ENCODE assay signal across 8 cellular contexts in genomic region chr19:50476224-50476942, GRCh38. TPM values are rescaled to one million over a fixed set of nuclear protein-coding genes. Genes with fewer than 3 reads are reported as not detected.
DNase-seq lines count a peak whose midpoint lies in the region; ATAC-seq, FAIRE-seq and TF ChIP-seq lines count a peak whose summit lies in the region.

Gene EMC10 (plus strand): TSS chr19:50476507. CDS start chr19:50476545, 38 bp downstream.
Gene GARIN5A (minus strand): TSS chr19:50476848. CDS start chr19:50476388, 460 bp downstream.

- H3K9me2 ChIP-seq in hepatocyte (replicated peaks; ENCODE audit: insufficient read depth): no peaks in the 10 kb centered on the region

- H3K4me3 ChIP-seq in astrocyte (ENCODE audit: insufficient read depth, low read depth, low read length): peak within 1 kb of the TSS; percentile 98
- H3K4me3 ChIP-seq in hepatocyte: peak within 1 kb of the TSS; percentile 79
- H3K4me3 ChIP-seq in aorta (ENCODE audit: low read length in 2 of 2): peak within 1 kb of the TSS; percentile 62 to 78

- peak; percentile 88 for ATAC-seq in HG02642 (IDR thresholded peaks at IDR 0.05; ENCODE audit: poor library complexity, unreplicated experiment)
- ATAC-seq in T-helper 17 cell: peak; percentile 94
- ATAC-seq in aorta (ENCODE audit: low FRiP score): peak; percentile 95

- 3% methylated on average over 57 of the region's 60 CpGs for WGBS in hepatocyte (ENCODE audit: low lambda C conversion rate, missing lambda C conversion rate)
- 1% methylated on average over 48 to 60 of the region's 60 CpGs for WGBS in aorta, 2 donors

- H3K9me3 ChIP-seq in T-helper 17 cell (ENCODE audit: control insufficient read depth, low read length, poor library complexity, severe bottlenecking) (no peaks in the 10 kb centered on the region), astrocyte (ENCODE audit: insufficient read depth, low read depth, low read length) (no peaks in the 10 kb centered on the region), hepatocyte (ENCODE audit: low read depth) (no peaks in the 10 kb centered on the region), aorta (ENCODE audit: control insufficient read depth, low read length) (no peaks in the 10 kb centered on the region)

- H3K27me3 ChIP-seq in astrocyte (ENCODE audit: insufficient read depth, low read length): no peaks in the 10 kb centered on the region
- no peaks in the 10 kb centered on the region for H3K27me3 ChIP-seq in hepatocyte
- H3K27me3 ChIP-seq in aorta (ENCODE audit: control insufficient read depth in 1 of 2, insufficient read depth in 2 of 2, low read length in 1 of 2): no peaks in the 10 kb centered on the region

- H3K4me1 ChIP-seq in astrocyte (ENCODE audit: insufficient read depth, low read length) (peaks cover 5% of the 10 kb centered on the region), hepatocyte (ENCODE audit: insufficient read depth) (peaks cover 6% of the 10 kb centered on the region), aorta (ENCODE audit: control insufficient read depth in 1 of 2, insufficient read depth in 2 of 2, low read length in 2 of 2) (no peaks in the 10 kb centered on the region)

- DNase-seq in NCI-H1436 treated with DMSO at 0.1 percent for 48 hours (lab: John Stamatoyannopoulos, UW) (peak; percentile 64), T-helper 17 cell (peak; percentile 88 to 93 (median 90)), astrocyte (ENCODE audit: low read depth) (peak; percentile 82), hepatocyte (ENCODE audit: low spot score) (peak; percentile 97), renal cortical epithelial cell (ENCODE audit: low read depth) (peak; percentile 74), aorta (peak; percentile 93 to 96)

- intact Hi-C loops in aorta (cut with DNase I): loop anchor here in 1 of 2 donors (2.0 kb wide), 1 partner anchor 36 kb away; the partner anchor contains the start of gene ASPDH

- H3K36me3 Mint-ChIP-seq in T-helper 17 cell (ENCODE audit: low read depth): peaks cover 3% of the 10 kb centered on the region
- H3K36me3 Mint-ChIP-seq in astrocyte (ENCODE audit: low read depth, unreplicated experiment): no peaks in the 10 kb centered on the region

- H3K4me3 Mint-ChIP-seq in T-helper 17 cell (peak within 1 kb of the TSS; percentile 98), astrocyte (ENCODE audit: unreplicated experiment) (no peak within 1 kb of the TSS)

- H3K27me3 Mint-ChIP-seq in T-helper 17 cell (no peaks in the 10 kb centered on the region), astrocyte (ENCODE audit: low read depth, unreplicated experiment) (no peaks in the 10 kb centered on the region)

- H3K79me2 ChIP-seq in astrocyte (ENCODE audit: insufficient read depth, low read length) (peaks cover 25% of the 10 kb centered on the region), hepatocyte (peaks cover 22% of the 10 kb centered on the region)

- peaks cover 20% of the 10 kb centered on the region for H4K20me1 ChIP-seq in astrocyte (ENCODE audit: insufficient read depth, low read length)
- H4K20me1 ChIP-seq in hepatocyte (ENCODE audit: insufficient read depth, poor library complexity, severe bottlenecking): peaks cover 34% of the 10 kb centered on the region

- H3K9ac ChIP-seq in astrocyte (ENCODE audit: low read length): peak within 1 kb of the TSS; percentile 97

- H3K27ac ChIP-seq in astrocyte (ENCODE audit: low read depth, low read length): peak within 1 kb of the TSS; percentile 70
- H3K27ac ChIP-seq in hepatocyte: peak within 1 kb of the TSS; percentile 94
- no peak within 1 kb of the TSS for H3K27ac ChIP-seq in aorta (ENCODE audit: low read depth in 1 of 2, low read length in 2 of 2)

- no peak for FAIRE-seq in astrocyte (lab: Jason Lieb, UNC)

- no peak for TF ChIP-seq CTCF in astrocyte (IDR thresholded peaks at IDR 0.05; ENCODE audit: insufficient read depth, low read depth, low read length)
- no peak for TF ChIP-seq CTCF in hepatocyte (IDR thresholded peaks at IDR 0.05; ENCODE audit: poor library complexity)

- H3K9me3 Mint-ChIP-seq in astrocyte (ENCODE audit: unreplicated experiment): peaks cover 27% of the 10 kb centered on the region

- no peaks in the 10 kb centered on the region for H3K36me3 ChIP-seq in astrocyte (ENCODE audit: insufficient read depth, low read length)
- no peaks in the 10 kb centered on the region for H3K36me3 ChIP-seq in hepatocyte (replicated peaks; ENCODE audit: insufficient read depth, low read depth)
- peaks cover 0 to 4% of the 10 kb centered on the region in 2 donors for H3K36me3 ChIP-seq in aorta (ENCODE audit: control insufficient read depth in 1 of 2, insufficient read depth in 2 of 2, low read length in 1 of 2)

- TF ChIP-seq POLR2A in GM10847 (IDR thresholded peaks at IDR 0.05; ENCODE audit: extremely low read depth, insufficient read length): peak; percentile 97

- peak within 1 kb of the TSS; percentile 98 for H3K4me2 ChIP-seq in astrocyte (ENCODE audit: low read length)
- H3K4me2 ChIP-seq in hepatocyte: peak within 1 kb of the TSS; percentile 74

- H2AFZ ChIP-seq in astrocyte (ENCODE audit: low read depth, low read length) (peak within 1 kb of the TSS; percentile 99), hepatocyte (peak within 1 kb of the TSS; percentile 87)

- H3K4me1 Mint-ChIP-seq in T-helper 17 cell: peaks cover 26% of the 10 kb centered on the region
- no peaks in the 10 kb centered on the region for H3K4me1 Mint-ChIP-seq in astrocyte (ENCODE audit: low read depth, unreplicated experiment)

- H3K27ac Mint-ChIP-seq in T-helper 17 cell (peak within 1 kb of the TSS; percentile 93), astrocyte (ENCODE audit: unreplicated experiment) (no peak within 1 kb of the TSS)

RNA-seq across cellular contexts. Expression of gene EMC10, which starts in this region (rescaled TPM):
- total RNA-seq in T-helper 17 cell (10 to 100 TPM; 76.6 to 78.5 TPM), astrocyte (not detected in 2 replicates), hepatocyte (147 and 160 TPM in 2 replicates), renal cortical epithelial cell (58.3 and 78.7 TPM in 2 replicates), aorta (10 to 100 TPM; 79.6 to 86.5 TPM)
- polyA plus RNA-seq in hepatocyte (31.3 and 35.6 TPM in 2 replicates), aorta (100 to 1,000 TPM in 1 of 2 donors, 10 to 100 TPM in 1; 65.2 to 111 TPM)

RNA-seq across cellular contexts. Expression of gene GARIN5A, which starts in this region (rescaled TPM):
- total RNA-seq in T-helper 17 cell (under 1 TPM in 1 of 2 donors, not detected in 1; 0.22 TPM), astrocyte (not detected in 2 replicates), hepatocyte (2.7 and 5.0 TPM in 2 replicates), renal cortical epithelial cell (0.52 and 0.89 TPM in 2 replicates), aorta (not detected)
- polyA plus RNA-seq in hepatocyte (10.4 and 11.5 TPM in 2 replicates), aorta (not detected)

Comparison
In these comparisons a context has a peak if more than half of its experiments do, and no peak if none do; other contexts are left out.
1. RNA of gene EMC10 (total RNA-seq): 147 to 160 TPM in hepatocyte, 79.6 to 86.5 TPM in aorta, 76.6 to 78.5 TPM in T-helper 17 cell and 58.3 to 78.7 TPM in renal cortical epithelial cell; not detected in astrocyte; every median in the first group is over 10 times any median in the second.
2. RNA of gene GARIN5A (polyA plus RNA-seq): 10.4 to 11.5 TPM in hepatocyte; not detected in aorta; every median in the first group is over 10 times any median in the second.
3. Peak in DNase-seq, H3K4me3 ChIP-seq, H3K27ac ChIP-seq, H3K9ac ChIP-seq and H3K4me2 ChIP-seq in astrocyte; RNA of the genes that start here not detected or under 1 TPM.
4. Peak in every context shown above with its lines, with median percentiles within 50 percentile points of each other: ATAC-seq, DNase-seq and H3K4me3 ChIP-seq.